ENCODE assay signal across 1 cellular context in genomic region chr1:90924982-90925381, GRCh38.
TF ChIP-seq lines count a peak whose summit lies in the region.

No MANE protein-coding gene starts in this region.

TF ChIP-seq in IMR-90, 13 proteins besides CTCF, POLR2A, EP300 and RAD21:
- TF ChIP-seq MAZ (IDR thresholded peaks at IDR 0.05; ENCODE audit: borderline replicate concordance, low read depth, low read length) (no peak), NFE2L2 (IDR thresholded peaks at IDR 0.05; ENCODE audit: low read depth, low read length) (no peak)
